In the genomic region with DNA sequence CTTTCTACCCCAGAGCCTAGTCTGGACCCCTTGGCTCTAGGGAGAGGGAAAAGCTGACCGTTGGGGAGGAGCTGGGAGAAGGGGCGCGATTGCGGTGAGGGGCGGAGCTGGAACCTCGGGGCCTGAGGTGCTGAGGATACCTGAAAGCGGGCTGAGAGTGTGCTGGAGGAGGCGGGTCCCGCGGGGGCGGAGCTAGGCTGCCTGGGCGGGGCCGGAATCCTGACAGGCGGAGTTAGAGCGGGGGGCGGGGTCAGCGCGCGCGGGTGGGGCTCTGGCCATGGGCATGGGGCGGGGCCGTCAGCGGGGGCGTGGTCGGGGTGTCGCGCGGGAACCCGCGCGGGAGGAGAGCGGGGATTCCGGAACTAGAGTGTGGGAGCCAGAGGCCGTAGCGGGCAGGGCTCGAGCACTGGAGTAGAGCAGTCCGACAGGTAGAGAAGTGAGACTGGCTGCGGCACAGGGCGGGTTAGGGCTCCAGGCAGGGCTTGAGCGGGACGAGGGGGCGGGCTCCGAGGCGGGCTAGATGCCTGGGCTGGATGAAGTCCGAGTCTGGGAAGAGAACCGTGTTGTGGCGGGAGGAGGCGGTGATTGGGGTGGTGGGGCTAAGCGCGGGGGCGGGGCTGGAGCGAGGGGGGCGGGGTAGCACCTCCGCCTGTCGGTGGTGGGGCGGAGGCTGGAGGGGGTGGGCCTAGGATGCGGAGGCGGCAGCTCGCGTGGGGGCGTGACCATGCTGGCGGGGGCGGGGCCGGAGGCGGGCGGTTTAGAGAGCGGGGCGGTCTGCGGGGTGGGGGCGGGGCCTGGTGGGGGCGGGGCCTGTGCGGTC, we compare ENCODE assay signal across 1 cellular context.
A peak's percentile ranks its signal among the peaks of the same experiment; 100 is the strongest.
TF ChIP-seq lines count a peak whose summit lies in the region.

Gene INAFM1 (plus strand): TSS at position 815 of the 820 bp plus-strand sequence. CDS start 35 bp downstream, outside the sequence.

TF ChIP-seq in K562, 482 proteins besides CTCF, POLR2A, EP300 and RAD21 (continued from another document and continues in another):
- TF ChIP-seq SP1 (CRISPR knock-in tag; IDR thresholded peaks at IDR 0.05): no peak; the same call in 1 of the 2 replicates
- TF ChIP-seq FOXK2 (conservative IDR thresholded peaks at IDR 0.05 in 1 of 2, IDR thresholded peaks at IDR 0.05 in 1 of 2; ENCODE audit: low read depth in 2 of 2): peak; percentile 22 to 50; a peak in 2 of 4 replicates
- TF ChIP-seq PTBP1 (IDR thresholded peaks at IDR 0.05; ENCODE audit: low read depth, low read length): 0 out of 2 replicates have a peak, but pooled peaks have one; percentile 12
- TF ChIP-seq ZBTB7A (IDR thresholded peaks at IDR 0.05; ENCODE audit: borderline replicate concordance, control insufficient read depth, low read depth, low read length): peak; percentile 91
- no peak for TF ChIP-seq HNRNPH1 (optimal IDR thresholded peaks at IDR 0.05; ENCODE audit: low read depth, low read length)
- TF ChIP-seq KDM1A (IDR thresholded peaks at IDR 0.05): no peak
- no peak for TF ChIP-seq KLF10 (CRISPR knock-in tag; IDR thresholded peaks at IDR 0.05)
- TF ChIP-seq PPARD (CRISPR knock-in tag; IDR thresholded peaks at IDR 0.05): no peak
- 0 out of 2 replicates have a peak, but pooled peaks have one; percentile 44 for TF ChIP-seq GABPB2 (CRISPR knock-in tag; conservative IDR thresholded peaks at IDR 0.05)
- TF ChIP-seq E4F1 (CRISPR knock-in tag; IDR thresholded peaks at IDR 0.05; ENCODE audit: borderline replicate concordance): no peak
- TF ChIP-seq HMGN3 (IDR thresholded peaks at IDR 0.05; ENCODE audit: borderline replicate concordance, extremely low read depth, insufficient read length, low read depth, low read length): peak; percentile 60
- TF ChIP-seq ZNF174 (CRISPR knock-in tag; IDR thresholded peaks at IDR 0.05): no peak
- no peak for TF ChIP-seq PYGO2 (tag; IDR thresholded peaks at IDR 0.05)
- no peak for TF ChIP-seq ZNF347 (CRISPR knock-in tag; IDR thresholded peaks at IDR 0.05; ENCODE audit: low read depth)
- peak; percentile 63; the same call in 1 of the 2 replicates for TF ChIP-seq ELF4 (CRISPR knock-in tag; IDR thresholded peaks at IDR 0.05)
- peak; percentile 19; the same call in 1 of the 2 replicates for TF ChIP-seq ZBTB9 (CRISPR knock-in tag; IDR thresholded peaks at IDR 0.05)
- no peak for TF ChIP-seq ZSCAN32 (CRISPR knock-in tag; IDR thresholded peaks at IDR 0.05)
- no peak for TF ChIP-seq RUNX1 (IDR thresholded peaks at IDR 0.05; ENCODE audit: low read depth)
- TF ChIP-seq ARID1B (IDR thresholded peaks at IDR 0.05): 0 out of 2 replicates have a peak, but pooled peaks have one; percentile 17
- TF ChIP-seq ZNF253 (CRISPR knock-in tag; conservative IDR thresholded peaks at IDR 0.05): no peak
- no peak for TF ChIP-seq HDGF (IDR thresholded peaks at IDR 0.05)
- TF ChIP-seq TCF7 (IDR thresholded peaks at IDR 0.05; ENCODE audit: borderline replicate concordance): no peak
- TF ChIP-seq, protein P1, sequence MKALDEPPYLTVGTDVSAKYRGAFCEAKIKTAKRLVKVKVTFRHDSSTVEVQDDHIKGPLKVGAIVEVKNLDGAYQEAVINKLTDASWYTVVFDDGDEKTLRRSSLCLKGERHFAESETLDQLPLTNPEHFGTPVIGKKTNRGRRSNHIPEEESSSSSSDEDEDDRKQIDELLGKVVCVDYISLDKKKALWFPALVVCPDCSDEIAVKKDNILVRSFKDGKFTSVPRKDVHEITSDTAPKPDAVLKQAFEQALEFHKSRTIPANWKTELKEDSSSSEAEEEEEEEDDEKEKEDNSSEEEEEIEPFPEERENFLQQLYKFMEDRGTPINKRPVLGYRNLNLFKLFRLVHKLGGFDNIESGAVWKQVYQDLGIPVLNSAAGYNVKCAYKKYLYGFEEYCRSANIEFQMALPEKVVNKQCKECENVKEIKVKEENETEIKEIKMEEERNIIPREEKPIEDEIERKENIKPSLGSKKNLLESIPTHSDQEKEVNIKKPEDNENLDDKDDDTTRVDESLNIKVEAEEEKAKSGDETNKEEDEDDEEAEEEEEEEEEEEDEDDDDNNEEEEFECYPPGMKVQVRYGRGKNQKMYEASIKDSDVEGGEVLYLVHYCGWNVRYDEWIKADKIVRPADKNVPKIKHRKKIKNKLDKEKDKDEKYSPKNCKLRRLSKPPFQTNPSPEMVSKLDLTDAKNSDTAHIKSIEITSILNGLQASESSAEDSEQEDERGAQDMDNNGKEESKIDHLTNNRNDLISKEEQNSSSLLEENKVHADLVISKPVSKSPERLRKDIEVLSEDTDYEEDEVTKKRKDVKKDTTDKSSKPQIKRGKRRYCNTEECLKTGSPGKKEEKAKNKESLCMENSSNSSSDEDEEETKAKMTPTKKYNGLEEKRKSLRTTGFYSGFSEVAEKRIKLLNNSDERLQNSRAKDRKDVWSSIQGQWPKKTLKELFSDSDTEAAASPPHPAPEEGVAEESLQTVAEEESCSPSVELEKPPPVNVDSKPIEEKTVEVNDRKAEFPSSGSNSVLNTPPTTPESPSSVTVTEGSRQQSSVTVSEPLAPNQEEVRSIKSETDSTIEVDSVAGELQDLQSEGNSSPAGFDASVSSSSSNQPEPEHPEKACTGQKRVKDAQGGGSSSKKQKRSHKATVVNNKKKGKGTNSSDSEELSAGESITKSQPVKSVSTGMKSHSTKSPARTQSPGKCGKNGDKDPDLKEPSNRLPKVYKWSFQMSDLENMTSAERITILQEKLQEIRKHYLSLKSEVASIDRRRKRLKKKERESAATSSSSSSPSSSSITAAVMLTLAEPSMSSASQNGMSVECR (CRISPR knock-in tag; IDR thresholded peaks at IDR 0.05): peak; percentile 3; the same call in 1 of the 2 replicates
- TF ChIP-seq, protein P2, sequence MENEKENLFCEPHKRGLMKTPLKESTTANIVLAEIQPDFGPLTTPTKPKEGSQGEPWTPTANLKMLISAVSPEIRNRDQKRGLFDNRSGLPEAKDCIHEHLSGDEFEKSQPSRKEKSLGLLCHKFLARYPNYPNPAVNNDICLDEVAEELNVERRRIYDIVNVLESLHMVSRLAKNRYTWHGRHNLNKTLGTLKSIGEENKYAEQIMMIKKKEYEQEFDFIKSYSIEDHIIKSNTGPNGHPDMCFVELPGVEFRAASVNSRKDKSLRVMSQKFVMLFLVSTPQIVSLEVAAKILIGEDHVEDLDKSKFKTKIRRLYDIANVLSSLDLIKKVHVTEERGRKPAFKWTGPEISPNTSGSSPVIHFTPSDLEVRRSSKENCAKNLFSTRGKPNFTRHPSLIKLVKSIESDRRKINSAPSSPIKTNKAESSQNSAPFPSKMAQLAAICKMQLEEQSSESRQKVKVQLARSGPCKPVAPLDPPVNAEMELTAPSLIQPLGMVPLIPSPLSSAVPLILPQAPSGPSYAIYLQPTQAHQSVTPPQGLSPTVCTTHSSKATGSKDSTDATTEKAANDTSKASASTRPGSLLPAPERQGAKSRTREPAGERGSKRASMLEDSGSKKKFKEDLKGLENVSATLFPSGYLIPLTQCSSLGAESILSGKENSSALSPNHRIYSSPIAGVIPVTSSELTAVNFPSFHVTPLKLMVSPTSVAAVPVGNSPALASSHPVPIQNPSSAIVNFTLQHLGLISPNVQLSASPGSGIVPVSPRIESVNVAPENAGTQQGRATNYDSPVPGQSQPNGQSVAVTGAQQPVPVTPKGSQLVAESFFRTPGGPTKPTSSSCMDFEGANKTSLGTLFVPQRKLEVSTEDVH (IDR thresholded peaks at IDR 0.05; ENCODE audit: low read depth, partially characterized antibody): peak; percentile 82
- no peak for TF ChIP-seq MTA2 (IDR thresholded peaks at IDR 0.05; ENCODE audit: low read depth)
- peak; percentile 71 for TF ChIP-seq POLR2G (IDR thresholded peaks at IDR 0.05; ENCODE audit: low read depth, low read length)
- TF ChIP-seq THRB (CRISPR knock-in tag; conservative IDR thresholded peaks at IDR 0.05): peak; percentile 89; the same call in 1 of the 2 replicates
- no peak for TF ChIP-seq ZNF133 (CRISPR knock-in tag; IDR thresholded peaks at IDR 0.05)
- no peak for TF ChIP-seq ZNF354B (CRISPR knock-in tag; IDR thresholded peaks at IDR 0.05)
- TF ChIP-seq, protein P3, sequence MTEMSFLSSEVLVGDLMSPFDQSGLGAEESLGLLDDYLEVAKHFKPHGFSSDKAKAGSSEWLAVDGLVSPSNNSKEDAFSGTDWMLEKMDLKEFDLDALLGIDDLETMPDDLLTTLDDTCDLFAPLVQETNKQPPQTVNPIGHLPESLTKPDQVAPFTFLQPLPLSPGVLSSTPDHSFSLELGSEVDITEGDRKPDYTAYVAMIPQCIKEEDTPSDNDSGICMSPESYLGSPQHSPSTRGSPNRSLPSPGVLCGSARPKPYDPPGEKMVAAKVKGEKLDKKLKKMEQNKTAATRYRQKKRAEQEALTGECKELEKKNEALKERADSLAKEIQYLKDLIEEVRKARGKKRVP (CRISPR knock-in tag; IDR thresholded peaks at IDR 0.05): peak; percentile 60
- no peak; the same call in 1 of the 2 replicates for TF ChIP-seq ATF7 (IDR thresholded peaks at IDR 0.05)
- no peak for TF ChIP-seq RBFOX2 (IDR thresholded peaks at IDR 0.05; ENCODE audit: low read depth, low read length)
- no peak for TF ChIP-seq MCM5 (IDR thresholded peaks at IDR 0.05; ENCODE audit: low read depth)
- peak; percentile 51; the same call in 1 of the 2 replicates for TF ChIP-seq MXI1 (IDR thresholded peaks at IDR 0.05; ENCODE audit: low read depth, low read length)
- TF ChIP-seq KLF16 (IDR thresholded peaks at IDR 0.05): no peak
- TF ChIP-seq TBP (optimal IDR thresholded peaks at IDR 0.05; ENCODE audit: low read depth, low read length): peak; percentile 58
- TF ChIP-seq HLTF (IDR thresholded peaks at IDR 0.05): no peak; the same call in 1 of the 2 replicates
- peak; percentile 55; the same call in 1 of the 2 replicates for TF ChIP-seq ZNF766 (CRISPR knock-in tag; conservative IDR thresholded peaks at IDR 0.05)
- TF ChIP-seq HMG20B (CRISPR knock-in tag; IDR thresholded peaks at IDR 0.05): no peak
- no peak for TF ChIP-seq ZNF143 (CRISPR knock-in tag; IDR thresholded peaks at IDR 0.05)
- TF ChIP-seq CBFB (CRISPR knock-in tag; IDR thresholded peaks at IDR 0.05): no peak
- TF ChIP-seq USF2 (CRISPR knock-in tag; IDR thresholded peaks at IDR 0.05): no peak
- peak; percentile 91 for TF ChIP-seq CHD2 (IDR thresholded peaks at IDR 0.05; ENCODE audit: low read depth, low read length)
- TF ChIP-seq TRIM28 (IDR thresholded peaks at IDR 0.05): no peak
- TF ChIP-seq LCOR (CRISPR knock-in tag; IDR thresholded peaks at IDR 0.05): peak; percentile 85; the same call in 1 of the 2 replicates
- no peak for TF ChIP-seq ZBTB17 (CRISPR knock-in tag; IDR thresholded peaks at IDR 0.05)
- 0 out of 2 replicates have a peak, but pooled peaks have one; percentile 30 for TF ChIP-seq MYNN (IDR thresholded peaks at IDR 0.05)
- no peak for TF ChIP-seq MYNN (CRISPR knock-in tag; IDR thresholded peaks at IDR 0.05)
